In the genomic region with DNA sequence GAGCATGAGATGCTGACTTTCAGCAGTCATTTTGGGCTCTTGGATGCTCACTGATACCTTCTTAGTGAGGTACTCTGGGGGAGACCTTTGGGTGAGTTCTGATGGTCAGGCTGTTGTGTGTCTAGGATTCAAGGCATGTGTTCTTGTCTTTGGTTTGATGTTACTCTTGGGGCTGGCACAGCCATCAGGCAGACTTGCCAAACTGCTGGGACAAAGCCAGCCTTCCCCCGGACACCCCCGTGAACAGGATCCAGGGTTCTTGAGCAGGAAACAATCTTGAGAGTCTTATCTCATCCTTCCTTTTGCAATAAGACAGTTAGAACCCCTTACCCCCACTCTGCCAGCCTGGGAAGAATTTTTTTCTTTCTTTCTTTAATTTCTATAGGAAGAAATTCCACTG, we compare ENCODE assay signal across 2 cellular contexts.
TF ChIP-seq lines count a peak whose summit lies in the region.

No MANE protein-coding gene starts in this region.

TF ChIP-seq in SK-N-SH, 30 proteins besides CTCF, POLR2A, EP300 and RAD21:
- TF ChIP-seq, protein P1, sequence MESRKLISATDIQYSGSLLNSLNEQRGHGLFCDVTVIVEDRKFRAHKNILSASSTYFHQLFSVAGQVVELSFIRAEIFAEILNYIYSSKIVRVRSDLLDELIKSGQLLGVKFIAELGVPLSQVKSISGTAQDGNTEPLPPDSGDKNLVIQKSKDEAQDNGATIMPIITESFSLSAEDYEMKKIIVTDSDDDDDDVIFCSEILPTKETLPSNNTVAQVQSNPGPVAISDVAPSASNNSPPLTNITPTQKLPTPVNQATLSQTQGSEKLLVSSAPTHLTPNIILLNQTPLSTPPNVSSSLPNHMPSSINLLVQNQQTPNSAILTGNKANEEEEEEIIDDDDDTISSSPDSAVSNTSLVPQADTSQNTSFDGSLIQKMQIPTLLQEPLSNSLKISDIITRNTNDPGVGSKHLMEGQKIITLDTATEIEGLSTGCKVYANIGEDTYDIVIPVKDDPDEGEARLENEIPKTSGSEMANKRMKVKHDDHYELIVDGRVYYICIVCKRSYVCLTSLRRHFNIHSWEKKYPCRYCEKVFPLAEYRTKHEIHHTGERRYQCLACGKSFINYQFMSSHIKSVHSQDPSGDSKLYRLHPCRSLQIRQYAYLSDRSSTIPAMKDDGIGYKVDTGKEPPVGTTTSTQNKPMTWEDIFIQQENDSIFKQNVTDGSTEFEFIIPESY (IDR thresholded peaks at IDR 0.05; ENCODE audit: borderline replicate concordance, low read depth), result no peak
- TF ChIP-seq, protein P2, sequence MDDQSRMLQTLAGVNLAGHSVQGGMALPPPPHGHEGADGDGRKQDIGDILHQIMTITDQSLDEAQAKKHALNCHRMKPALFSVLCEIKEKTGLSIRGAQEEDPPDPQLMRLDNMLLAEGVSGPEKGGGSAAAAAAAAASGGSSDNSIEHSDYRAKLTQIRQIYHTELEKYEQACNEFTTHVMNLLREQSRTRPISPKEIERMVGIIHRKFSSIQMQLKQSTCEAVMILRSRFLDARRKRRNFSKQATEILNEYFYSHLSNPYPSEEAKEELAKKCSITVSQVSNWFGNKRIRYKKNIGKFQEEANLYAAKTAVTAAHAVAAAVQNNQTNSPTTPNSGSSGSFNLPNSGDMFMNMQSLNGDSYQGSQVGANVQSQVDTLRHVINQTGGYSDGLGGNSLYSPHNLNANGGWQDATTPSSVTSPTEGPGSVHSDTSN (IDR thresholded peaks at IDR 0.05), result no peak
- TF ChIP-seq TEAD4 (IDR thresholded peaks at IDR 0.05; ENCODE audit: borderline replicate concordance, insufficient read depth), result no peak
- no peak for TF ChIP-seq TCF12 (IDR thresholded peaks at IDR 0.05)
- TF ChIP-seq FOXM1 (IDR thresholded peaks at IDR 0.05; ENCODE audit: low read depth), result no peak
- no peak for TF ChIP-seq RXRA (IDR thresholded peaks at IDR 0.05; ENCODE audit: borderline replicate concordance, low read depth)

TF ChIP-seq in SK-N-SH treated with all-trans-retinoic acid at 6 μM for 48 hours, 23 proteins besides CTCF, POLR2A, EP300 and RAD21:
- TF ChIP-seq, protein P3, sequence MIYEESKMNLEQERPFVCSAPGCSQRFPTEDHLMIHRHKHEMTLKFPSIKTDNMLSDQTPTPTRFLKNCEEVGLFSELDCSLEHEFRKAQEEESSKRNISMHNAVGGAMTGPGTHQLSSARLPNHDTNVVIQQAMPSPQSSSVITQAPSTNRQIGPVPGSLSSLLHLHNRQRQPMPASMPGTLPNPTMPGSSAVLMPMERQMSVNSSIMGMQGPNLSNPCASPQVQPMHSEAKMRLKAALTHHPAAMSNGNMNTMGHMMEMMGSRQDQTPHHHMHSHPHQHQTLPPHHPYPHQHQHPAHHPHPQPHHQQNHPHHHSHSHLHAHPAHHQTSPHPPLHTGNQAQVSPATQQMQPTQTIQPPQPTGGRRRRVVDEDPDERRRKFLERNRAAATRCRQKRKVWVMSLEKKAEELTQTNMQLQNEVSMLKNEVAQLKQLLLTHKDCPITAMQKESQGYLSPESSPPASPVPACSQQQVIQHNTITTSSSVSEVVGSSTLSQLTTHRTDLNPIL (CRISPR knock-in tag; IDR thresholded peaks at IDR 0.05; ENCODE audit: low read depth), result no peak
- no peak for TF ChIP-seq PPARA (CRISPR knock-in tag; IDR thresholded peaks at IDR 0.05; ENCODE audit: borderline replicate concordance)
- TF ChIP-seq, protein P4, sequence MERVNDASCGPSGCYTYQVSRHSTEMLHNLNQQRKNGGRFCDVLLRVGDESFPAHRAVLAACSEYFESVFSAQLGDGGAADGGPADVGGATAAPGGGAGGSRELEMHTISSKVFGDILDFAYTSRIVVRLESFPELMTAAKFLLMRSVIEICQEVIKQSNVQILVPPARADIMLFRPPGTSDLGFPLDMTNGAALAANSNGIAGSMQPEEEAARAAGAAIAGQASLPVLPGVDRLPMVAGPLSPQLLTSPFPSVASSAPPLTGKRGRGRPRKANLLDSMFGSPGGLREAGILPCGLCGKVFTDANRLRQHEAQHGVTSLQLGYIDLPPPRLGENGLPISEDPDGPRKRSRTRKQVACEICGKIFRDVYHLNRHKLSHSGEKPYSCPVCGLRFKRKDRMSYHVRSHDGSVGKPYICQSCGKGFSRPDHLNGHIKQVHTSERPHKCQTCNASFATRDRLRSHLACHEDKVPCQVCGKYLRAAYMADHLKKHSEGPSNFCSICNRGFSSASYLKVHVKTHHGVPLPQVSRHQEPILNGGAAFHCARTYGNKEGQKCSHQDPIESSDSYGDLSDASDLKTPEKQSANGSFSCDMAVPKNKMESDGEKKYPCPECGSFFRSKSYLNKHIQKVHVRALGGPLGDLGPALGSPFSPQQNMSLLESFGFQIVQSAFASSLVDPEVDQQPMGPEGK (CRISPR knock-in tag; IDR thresholded peaks at IDR 0.05; ENCODE audit: borderline replicate concordance), result no peak
